13 cellular contexts compared by ENCODE assay signal in the genomic region with DNA sequence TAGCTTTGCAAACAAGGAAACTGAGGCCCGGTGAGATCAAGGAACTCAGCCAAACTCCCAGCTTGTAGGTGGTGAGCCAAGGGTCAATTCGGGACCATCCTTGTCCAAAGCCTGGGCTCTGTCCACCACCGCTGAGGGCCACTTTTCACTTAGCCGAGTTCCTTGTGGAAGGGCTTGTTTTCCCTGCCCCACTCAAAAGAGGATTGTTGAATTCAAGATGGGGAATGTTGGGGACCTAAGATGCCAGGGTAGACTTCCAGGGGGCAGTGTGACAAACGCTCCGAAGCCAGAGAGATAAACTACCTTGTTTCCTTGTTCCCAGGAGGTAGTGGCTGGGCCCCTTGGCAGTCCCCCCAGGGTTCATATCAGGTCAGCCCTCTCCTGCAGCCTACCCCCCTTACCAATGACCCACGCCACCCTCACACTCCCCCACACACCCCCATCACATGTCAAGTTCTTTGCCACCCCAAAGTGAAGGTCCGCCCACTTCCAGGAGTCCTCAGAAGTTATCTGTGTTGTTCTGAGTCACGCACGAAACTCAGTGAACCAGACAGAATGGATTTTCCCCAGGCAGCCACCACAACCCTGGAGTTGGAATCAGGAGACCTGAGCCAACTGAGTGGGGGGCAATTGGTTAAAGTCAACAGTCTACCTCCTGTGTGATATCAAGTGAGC. TPM values are rescaled to one million over a fixed set of nuclear protein-coding genes. Genes with fewer than 3 reads are reported as not detected.
DNase-seq lines count a peak whose midpoint lies in the region; ATAC-seq and TF ChIP-seq lines count a peak whose summit lies in the region.
"Had no signal": no experiment of that assay in that cellular context is flagged by ENCODE, and none has a peak within 500 bp of the region (broad histone marks: within the 10 kb centered on the region; RNA-seq: fewer than 3 reads in every experiment).

No MANE protein-coding gene starts in this region.

- peaks cover 38% of the 10 kb centered on the region for H3K4me1 Mint-ChIP-seq in Calu3 (ENCODE audit: low read depth, unreplicated experiment)

- peaks cover 16% of the 10 kb centered on the region for H3K36me3 Mint-ChIP-seq in Calu3 (ENCODE audit: insufficient read depth, unreplicated experiment)
- H3K36me3 Mint-ChIP-seq: stimulated activated naive B cell treated with anti-CD40 and anti-IgM and Interleukin-4, amounts not matched to agents 10 μg/mL and 1 μg/mL and 100 μg/mL, for 72 hours had no signal

- H3K27me3 Mint-ChIP-seq in Calu3 (ENCODE audit: unreplicated experiment) = peaks cover 14% of the 10 kb centered on the region

- no peaks in the 10 kb centered on the region for H3K36me3 ChIP-seq in gastrocnemius medialis

- no peak for TF ChIP-seq POLR2A in gastrocnemius medialis (IDR thresholded peaks at IDR 0.05)

- no peaks in the 10 kb centered on the region for H3K9me3 Mint-ChIP-seq in Calu3 (ENCODE audit: low read depth, unreplicated experiment)

- H3K27ac ChIP-seq in angular gyrus (ENCODE audit: low read depth, low read length) (peak overlapping the region; percentile 97), gastrocnemius medialis (peak overlapping the region; percentile 94 to 98 (median 97))

- no peaks in the 10 kb centered on the region for H3K27me3 ChIP-seq in gastrocnemius medialis

- ATAC-seq in left ventricle myocardium superior = peak; percentile 1
- ATAC-seq in gastrocnemius medialis = no peak
- no peak for ATAC-seq in HG03460 (IDR thresholded peaks at IDR 0.05; ENCODE audit: unreplicated experiment)

- DNase-seq in Calu3 = peak; percentile 30
- no peak for DNase-seq in left ventricle myocardium superior
- no peak for DNase-seq in gastrocnemius medialis
- DNase-seq in activated naive CD4-positive, alpha-beta T cell (lab: John Stamatoyannopoulos, UW) = no peak
- DNase-seq in NCI-H2196 (lab: John Stamatoyannopoulos, UW; ENCODE audit: unreplicated experiment) = no peak
- DNase-seq in D341Med (ENCODE audit: low spot score) = no peak
- DNase-seq: activated CD4-positive, CD25-positive, alpha-beta regulatory T cell treated with anti-CD3 and anti-CD28 coated beads, Interleukin-2, amount 50 U/mL, for 72 hours; amniotic stem cell; DMS79; stimulated activated naive B cell treated with anti-CD40 and anti-IgM and Interleukin-4, amounts not matched to agents 10 μg/mL and 1 μg/mL and 100 μg/mL, for 72 hours had no signal

- BruUV-seq in Calu3 (replicated peaks; lab: Mats Ljungman, UMichigan) = no TSS peak

- TF ChIP-seq CTCF in Calu3 (IDR thresholded peaks at IDR 0.05; ENCODE audit: unreplicated experiment) (no peak), gastrocnemius medialis (IDR thresholded peaks at IDR 0.05 in 4 of 5, conservative IDR thresholded peaks at IDR 0.05 in 1 of 5) (no peak)

- CTCF ChIA-PET in Calu3 (lab: Charles Lee) = interaction anchor here (1.5 to 3.3 kb wide), 3 partner anchors 18 to 63 kb away, joined by 4 to 22 read pairs (median 15); no protein-coding TSS in a partner anchor

- in situ Hi-C loops in gastrocnemius medialis (cut with MboI; ENCODE audit: low sequenced_read_pairs in 4 of 4) = loop anchor here in 1 of 4 donors (10.0 kb wide), 1 partner anchor 51 kb away; no protein-coding TSS in a partner anchor

- no peak overlapping the region for H3K4me3 Mint-ChIP-seq in Calu3 (ENCODE audit: low read depth, unreplicated experiment)
- H3K4me3 Mint-ChIP-seq: stimulated activated naive B cell treated with anti-CD40 and anti-IgM and Interleukin-4, amounts not matched to agents 10 μg/mL and 1 μg/mL and 100 μg/mL, for 72 hours had no signal

- intact Hi-C loops in Calu3 (cut with micrococcal nuclease; ENCODE audit: unreplicated experiment) (no loop called here), left ventricle myocardium superior (cut with micrococcal nuclease) (no loop called here), gastrocnemius medialis (cut with DNase I; ENCODE audit: low total_unique reads) (loop anchor here (5.0 kb wide), 1 partner anchor 324 kb away; no protein-coding TSS in a partner anchor)

- peaks cover 72 to 78% of the 10 kb centered on the region in 2 donors for H3K4me1 ChIP-seq in gastrocnemius medialis

- H3K27ac Mint-ChIP-seq in Calu3 (ENCODE audit: unreplicated experiment) = peak overlapping the region; percentile 84
- H3K27ac Mint-ChIP-seq: stimulated activated naive B cell treated with anti-CD40 and anti-IgM and Interleukin-4, amounts not matched to agents 10 μg/mL and 1 μg/mL and 100 μg/mL, for 72 hours had no signal

- H3K9me3 ChIP-seq in gastrocnemius medialis = no peaks in the 10 kb centered on the region

- H3K4me3 ChIP-seq in gastrocnemius medialis = peak overlapping the region in 1 of 4 donors; percentile 4

RNA-seq across cellular contexts. Expression of a gene that starts 10.3 kb away (rescaled TPM):
- total RNA-seq in Calu3 (2022) = 0.19 and 0.47 TPM in 2 replicates
- 29.6 TPM for total RNA-seq in left ventricle myocardium superior
- 100 to 1,000 TPM; 122 to 266 (median 150) TPM for total RNA-seq in gastrocnemius medialis

RNA-seq across cellular contexts. Expression of a gene that starts 49.3 kb away (rescaled TPM):
- total RNA-seq in Calu3 (2022) = not detected in 2 replicates
- 2.3 TPM for total RNA-seq in left ventricle myocardium superior
- 10 to 100 TPM in 2 of 4 donors, 1 to 10 TPM in 2; 3.6 to 36.1 (median 12.0) TPM for total RNA-seq in gastrocnemius medialis
- total RNA-seq: LHCN-M2 had no signal

Comparison
In these comparisons a context has a peak if more than half of its experiments do, and no peak if none do; other contexts are left out.
1. RNA of a gene that starts 10.3 kb away (total RNA-seq): 122 to 266 TPM in gastrocnemius medialis and 29.6 TPM in left ventricle myocardium superior (single experiment); 0.19 to 0.47 TPM in Calu3; every median in the first group is over 10 times any median in the second.